Comparison of ENCODE assay signal across 26 cellular contexts in the genomic region with DNA sequence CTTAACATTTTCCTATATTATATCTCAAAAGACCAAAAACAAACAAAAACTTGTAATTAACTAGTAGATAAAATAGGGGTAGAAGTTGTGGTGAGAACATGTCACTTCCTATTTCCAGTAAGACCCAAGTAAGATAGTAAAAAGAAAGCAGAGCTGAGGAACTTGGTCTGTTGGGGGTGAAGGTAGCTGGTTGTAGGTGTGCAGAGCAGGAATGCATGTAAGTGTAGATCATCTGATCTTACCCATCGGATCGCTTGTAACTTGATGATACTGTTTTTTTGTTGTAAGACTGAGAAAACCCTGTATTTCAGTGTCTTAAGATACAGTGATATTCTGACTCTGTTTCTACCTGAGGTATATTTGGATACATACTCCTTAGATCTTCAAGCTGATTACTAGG. TPM values are rescaled to one million over a fixed set of nuclear protein-coding genes. Genes with fewer than 3 reads are reported as not detected.
A peak's percentile ranks its signal among the peaks of the same experiment; 100 is the strongest.
DNase-seq lines count a peak whose midpoint lies in the region; ATAC-seq, FAIRE-seq and TF ChIP-seq lines count a peak whose summit lies in the region.
"Had no signal": no experiment of that assay in that cellular context is flagged by ENCODE, and none has a peak within 500 bp of the region (broad histone marks: within the 10 kb centered on the region; RNA-seq: fewer than 3 reads in every experiment).

No MANE protein-coding gene starts in this region.

- TF ChIP-seq POLR2A in GM12891 (IDR thresholded peaks at IDR 0.05; ENCODE audit: low read depth, low read length), result no peak

- no peak overlapping the region for H3K9ac ChIP-seq in Karpas-422 (ENCODE audit: low read length)

- H3K27ac ChIP-seq in Karpas-422 (ENCODE audit: low read length), result no peak overlapping the region
- H3K27ac ChIP-seq: gastrocnemius medialis, pancreas, upper lobe of right lung had no signal

- no peak for ATAC-seq in activated naive CD8-positive, alpha-beta T cell treated with anti-CD3 and anti-CD28 coated beads, Interleukin-2, amount 50 U/mL, for 24 hours
- no peak for ATAC-seq in GM21390 (IDR thresholded peaks at IDR 0.05; ENCODE audit: unreplicated experiment)
- ATAC-seq: gastrocnemius medialis, pancreas, upper lobe of right lung had no signal

- no peak overlapping the region for H3K4me3 ChIP-seq in Karpas-422 (ENCODE audit: low read length)
- H3K4me3 ChIP-seq: gastrocnemius medialis, lung, pancreas, smooth muscle cell, upper lobe of right lung had no signal

- H4K20me1 ChIP-seq in Karpas-422 (ENCODE audit: insufficient read depth, low read depth, low read length), result peaks cover 8% of the 10 kb centered on the region; the same call in 1 of the 2 replicates

- H2AFZ ChIP-seq in Karpas-422 (ENCODE audit: low read length), result no peak overlapping the region

- peak overlapping the region; percentile 86 for H3K27ac Mint-ChIP-seq in activated T-cell treated with anti-CD3 and anti-CD28 coated beads, Interleukin-2, amount 50 U/mL, for 24 hours
- peak overlapping the region; percentile 38 for H3K27ac Mint-ChIP-seq in T-helper 2 cell treated with Interferon-gamma antibody and Interleukin-4, amounts not matched to agents 5 μg/mL and 100 μg/mL, for 36 hours
- peak overlapping the region; percentile 69 for H3K27ac Mint-ChIP-seq in activated naive CD8-positive, alpha-beta T cell treated with anti-CD3 and anti-CD28 coated beads, Interleukin-2, amount 50 U/mL, for 24 hours
- H3K27ac Mint-ChIP-seq: B cell had no signal

- H3K4me1 Mint-ChIP-seq in activated T-cell treated with anti-CD3 and anti-CD28 coated beads, Interleukin-2, amount 50 U/mL, for 24 hours (ENCODE audit: low read depth), result peaks cover 72% of the 10 kb centered on the region
- H3K4me1 Mint-ChIP-seq in T-helper 2 cell treated with Interferon-gamma antibody and Interleukin-4, amounts not matched to agents 5 μg/mL and 100 μg/mL, for 36 hours (ENCODE audit: low read depth), result peaks cover 46% of the 10 kb centered on the region
- peaks cover 54% of the 10 kb centered on the region for H3K4me1 Mint-ChIP-seq in activated naive CD8-positive, alpha-beta T cell treated with anti-CD3 and anti-CD28 coated beads, Interleukin-2, amount 50 U/mL, for 24 hours

- H3K9me3 Mint-ChIP-seq in activated T-cell treated with anti-CD3 and anti-CD28 coated beads, Interleukin-2, amount 50 U/mL, for 24 hours, result no peaks in the 10 kb centered on the region
- H3K9me3 Mint-ChIP-seq in T-helper 2 cell treated with Interferon-gamma antibody and Interleukin-4, amounts not matched to agents 5 μg/mL and 100 μg/mL, for 36 hours, result no peaks in the 10 kb centered on the region
- no peaks in the 10 kb centered on the region for H3K9me3 Mint-ChIP-seq in activated naive CD8-positive, alpha-beta T cell treated with anti-CD3 and anti-CD28 coated beads, Interleukin-2, amount 50 U/mL, for 24 hours

- H3K36me3 ChIP-seq in Karpas-422 (ENCODE audit: insufficient read depth, low read length), result peaks cover 60% of the 10 kb centered on the region

- no peak overlapping the region for H3K4me2 ChIP-seq in Karpas-422 (ENCODE audit: low read depth, low read length, poor library complexity, severe bottlenecking)
- H3K4me2 ChIP-seq: smooth muscle cell had no signal

- H3K27me3 ChIP-seq in Karpas-422 (ENCODE audit: low read length), result no peaks in the 10 kb centered on the region
- H3K27me3 ChIP-seq: gastrocnemius medialis, pancreas, upper lobe of right lung had no signal

- peaks cover 23% of the 10 kb centered on the region for H3K4me1 ChIP-seq in Karpas-422 (ENCODE audit: low read length)

- no peaks in the 10 kb centered on the region for H3K27me3 Mint-ChIP-seq in activated T-cell treated with anti-CD3 and anti-CD28 coated beads, Interleukin-2, amount 50 U/mL, for 24 hours
- no peaks in the 10 kb centered on the region for H3K27me3 Mint-ChIP-seq in T-helper 2 cell treated with Interferon-gamma antibody and Interleukin-4, amounts not matched to agents 5 μg/mL and 100 μg/mL, for 36 hours (ENCODE audit: low read depth)
- H3K27me3 Mint-ChIP-seq in activated naive CD8-positive, alpha-beta T cell treated with anti-CD3 and anti-CD28 coated beads, Interleukin-2, amount 50 U/mL, for 24 hours, result no peaks in the 10 kb centered on the region
- H3K27me3 Mint-ChIP-seq: B cell had no signal

- DNase-seq in activated T-cell treated with anti-CD3 and anti-CD28 coated beads, Interleukin-2, amount 50 U/mL, for 24 hours, result no peak
- DNase-seq in activated T-cell treated with anti-CD3 and anti-CD28 coated beads, Interleukin-2, amount 50 U/mL, for 1 hour, result no peak
- DNase-seq in GM12891 (ENCODE audit: insufficient read length, low spot score) (no peak), Karpas-422 (no peak), NCI-H1092 (lab: John Stamatoyannopoulos, UW) (no peak)
- DNase-seq in T-helper 2 cell treated with Interferon-gamma antibody and Interleukin-4, amounts not matched to agents 5 μg/mL and 100 μg/mL, for 36 hours (ENCODE audit: low spot score), result no peak
- DNase-seq in activated naive CD8-positive, alpha-beta T cell treated with anti-CD3 and anti-CD28 coated beads, Interleukin-2, amount 50 U/mL, for 24 hours, result no peak
- DNase-seq: central memory CD4-positive, alpha-beta T cell; dermis blood vessel endothelial cell; DMS153; gastrocnemius medialis; GOT3; IMR-90; NCI-H2029 treated with DMSO at 0.1 percent for 48 hours; NCI-H69; pancreas; retina; RPMI8226; stimulated activated CD4-positive, alpha-beta T cell treated with anti-CD3 and anti-CD28 coated beads, Interleukin-1b, Interleukin-23, amount 100 ng/mL, for 48 hours; stimulated activated CD8-positive, alpha-beta memory T cell treated with anti-CD3 and anti-CD28 coated beads, Interleukin-4, amount 100 ng/mL, for 48 hours; upper lobe of right lung had no signal

- no peaks in the 10 kb centered on the region for H3K9me2 ChIP-seq in Karpas-422 (replicated peaks; ENCODE audit: insufficient read depth, low read length)

- peaks cover 44% of the 10 kb centered on the region for H3K79me2 ChIP-seq in Karpas-422 (ENCODE audit: low read length)

- H3K9me3 ChIP-seq in Karpas-422 (ENCODE audit: low read length), result no peaks in the 10 kb centered on the region
- H3K9me3 ChIP-seq: gastrocnemius medialis, pancreas, upper lobe of right lung had no signal

- H3K36me3 Mint-ChIP-seq in activated T-cell treated with anti-CD3 and anti-CD28 coated beads, Interleukin-2, amount 50 U/mL, for 24 hours (ENCODE audit: low read depth), result peaks cover 96% of the 10 kb centered on the region
- peaks cover 60% of the 10 kb centered on the region for H3K36me3 Mint-ChIP-seq in T-helper 2 cell treated with Interferon-gamma antibody and Interleukin-4, amounts not matched to agents 5 μg/mL and 100 μg/mL, for 36 hours (ENCODE audit: low read depth)
- H3K36me3 Mint-ChIP-seq in activated naive CD8-positive, alpha-beta T cell treated with anti-CD3 and anti-CD28 coated beads, Interleukin-2, amount 50 U/mL, for 24 hours (ENCODE audit: low read depth), result peaks cover 52% of the 10 kb centered on the region

- FAIRE-seq in GM12891 (lab: Jason Lieb, UNC), result no peak
- FAIRE-seq: endometrium, pancreas had no signal

- no peak overlapping the region for H3K4me3 Mint-ChIP-seq in activated T-cell treated with anti-CD3 and anti-CD28 coated beads, Interleukin-2, amount 50 U/mL, for 24 hours
- H3K4me3 Mint-ChIP-seq in T-helper 2 cell treated with Interferon-gamma antibody and Interleukin-4, amounts not matched to agents 5 μg/mL and 100 μg/mL, for 36 hours, result no peak overlapping the region
- no peak overlapping the region for H3K4me3 Mint-ChIP-seq in activated naive CD8-positive, alpha-beta T cell treated with anti-CD3 and anti-CD28 coated beads, Interleukin-2, amount 50 U/mL, for 24 hours
- H3K4me3 Mint-ChIP-seq: B cell had no signal

TF ChIP-seq in GM12891, 5 proteins besides CTCF, POLR2A, EP300 and RAD21:
- TF ChIP-seq SPI1 (IDR thresholded peaks at IDR 0.05; ENCODE audit: low read depth, low read length) (peak; percentile 17; the same call in 1 of the 2 replicates), TAF1 (IDR thresholded peaks at IDR 0.05; ENCODE audit: low read depth, low read length) (no peak), POLR2AphosphoS5 (IDR thresholded peaks at IDR 0.05; ENCODE audit: low read depth, low read length) (no peak), POU2F2 (IDR thresholded peaks at IDR 0.05; ENCODE audit: low read depth, low read length) (no peak)
TF ChIP-seq in GM12891: peak in this region for 1.

RNA-seq across cellular contexts. Expression of gene SRP19, which starts 5.7 kb away (rescaled TPM):
- 72.7 TPM for polyA plus RNA-seq in GM12891 (2012; ENCODE audit: low read depth, missing spikeins)
- 61.9 and 72.7 TPM in 2 replicates for total RNA-seq in Karpas-422 (2014; rRNA removed; shearing (Covaris generic); ENCODE audit: low replicate concordance)

RNA-seq across cellular contexts. Expression of gene REEP5, which starts 55.3 kb away (rescaled TPM):
- 24.8 TPM for polyA plus RNA-seq in GM12891 (2012; ENCODE audit: low read depth, missing spikeins)
- 127 and 197 TPM in 2 replicates for total RNA-seq in Karpas-422 (2014; rRNA removed; shearing (Covaris generic); ENCODE audit: low replicate concordance)
